26 cellular contexts compared by ENCODE assay signal in the genomic region with DNA sequence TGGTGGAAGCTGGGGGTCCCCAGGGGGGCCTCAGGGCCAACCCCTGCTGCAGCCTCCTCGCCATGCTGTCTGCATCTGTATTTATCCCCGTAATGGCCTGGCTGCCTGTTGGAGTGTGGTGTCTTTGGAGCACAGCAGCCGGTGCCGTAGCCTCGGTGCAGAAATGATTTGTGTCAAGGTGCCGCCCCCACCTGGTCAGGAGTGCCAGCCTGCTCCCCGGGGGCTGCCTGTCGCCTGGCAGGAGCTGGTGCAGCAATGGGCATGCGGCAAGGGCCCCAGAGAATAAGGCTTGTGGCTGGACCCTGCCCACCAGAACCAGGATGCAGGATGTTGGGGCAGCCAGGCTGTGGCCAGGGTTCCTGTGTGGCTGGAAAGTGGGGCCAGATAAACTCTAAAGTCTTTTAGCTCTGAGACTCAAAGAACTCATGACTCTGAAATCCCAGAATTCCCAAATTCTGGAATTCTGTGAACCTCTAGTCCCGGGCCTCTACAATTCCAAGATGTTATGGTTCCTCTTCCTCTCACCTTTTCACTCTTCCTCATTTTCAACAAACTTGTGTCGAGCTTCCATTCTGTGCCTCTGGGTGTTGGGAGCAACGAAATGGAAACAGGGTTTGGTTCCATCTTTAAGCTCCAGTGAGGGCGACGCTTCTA. TPM values are rescaled to one million over a fixed set of nuclear protein-coding genes. Genes with fewer than 3 reads are reported as not detected.
A peak's percentile ranks its signal among the peaks of the same experiment; 100 is the strongest.
DNase-seq lines count a peak whose midpoint lies in the region; ATAC-seq and TF ChIP-seq lines count a peak whose summit lies in the region.
"Had no signal": no experiment of that assay in that cellular context is flagged by ENCODE, and none has a peak within 500 bp of the region (broad histone marks: within the 10 kb centered on the region; RNA-seq: fewer than 3 reads in every experiment).

No MANE protein-coding gene starts in this region.

- peaks cover 37% of the 10 kb centered on the region for H3K4me1 Mint-ChIP-seq in WTC11
- peaks cover 34% of the 10 kb centered on the region for H3K4me1 Mint-ChIP-seq in neural progenitor cell

- H3K9me3 ChIP-seq in DOHH2 (ENCODE audit: control insufficient read depth, insufficient read depth, low read length) (no peaks in the 10 kb centered on the region), HCT116 (ENCODE audit: control insufficient read depth in 1 of 2, insufficient read depth in 1 of 2, low read depth in 1 of 2, low read length in 2 of 2) (no peaks in the 10 kb centered on the region), neural progenitor cell (ENCODE audit: low read depth) (no peaks in the 10 kb centered on the region)
- H3K9me3 ChIP-seq: body of pancreas, gastrocnemius medialis, Peyer's patch, thoracic aorta, uterus had no signal

- CTCF ChIA-PET in HCT116 (lab: Charles Lee) (interaction anchor here (0.6 kb wide), 1 partner anchor 130 kb away, joined by 3 read pairs; no protein-coding TSS in a partner anchor), WTC11 (lab: Charles Lee) (interaction anchor here (0.7 to 1.7 kb wide), 9 partner anchors 11 to 134 kb away, joined by 3 to 12 read pairs (median 4); a partner anchor contains a TSS)

- no peaks in the 10 kb centered on the region for H3K36me3 ChIP-seq in DOHH2 (ENCODE audit: control insufficient read depth, low read length)
- H3K36me3 ChIP-seq in HCT116 (ENCODE audit: control insufficient read depth in 1 of 2, insufficient read depth in 2 of 2, low read length in 2 of 2), result no peaks in the 10 kb centered on the region
- H3K36me3 ChIP-seq in neural progenitor cell, result no peaks in the 10 kb centered on the region
- H3K36me3 ChIP-seq: gastrocnemius medialis, Peyer's patch, thoracic aorta, uterus had no signal

- TF ChIP-seq CTCF in DOHH2 (IDR thresholded peaks at IDR 0.05; ENCODE audit: low read depth, low read length, poor library complexity, severe bottlenecking), result peak; percentile 23
- TF ChIP-seq CTCF in HCT116 (IDR thresholded peaks at IDR 0.05 in 2 of 3, conservative IDR thresholded peaks at IDR 0.05 in 1 of 3; ENCODE audit: borderline replicate concordance in 1 of 3, insufficient read depth in 1 of 3, low read depth in 2 of 3, low read length in 2 of 3), result no peak
- TF ChIP-seq CTCF in WTC11 (IDR thresholded peaks at IDR 0.05), result no peak
- no peak for TF ChIP-seq CTCF in neural progenitor cell (IDR thresholded peaks at IDR 0.05)

- RAD21 ChIA-PET in HCT116 (lab: Charles Lee; ENCODE audit: low non-redundant PET in 1 of 2, low total read pairs in 2 of 2, uncharacterized antibody in 2 of 2, unreplicated experiment in 2 of 2), result no interaction called here

- H3K9me3 Mint-ChIP-seq in WTC11 (no peaks in the 10 kb centered on the region), neural progenitor cell (no peaks in the 10 kb centered on the region)
- H3K9me3 Mint-ChIP-seq: CD4-positive, alpha-beta memory T cell; stimulated activated effector memory CD8-positive, alpha-beta T cell treated with anti-CD3 and anti-CD28 coated beads, Interleukin-12 subunit alpha, Interleukin-12 subunit beta, amount 100 ng/mL, for 72 hours had no signal

- H3K27ac ChIP-seq in DOHH2 (ENCODE audit: low read depth, low read length) (no peak overlapping the region), HCT116 (ENCODE audit: low read depth, low read length) (no peak overlapping the region), neural progenitor cell (no peak overlapping the region)
- H3K27ac ChIP-seq: body of pancreas, gastrocnemius medialis, Peyer's patch, thoracic aorta, uterus had no signal

- ATAC-seq in HCT116 (peak; percentile 49), WTC11 (peak; percentile 69), GM18873 (IDR thresholded peaks at IDR 0.05; ENCODE audit: low FRiP score, unreplicated experiment) (no peak)
- ATAC-seq: body of pancreas, gastrocnemius medialis, left colon, sciatic nerve had no signal

- H3K36me3 Mint-ChIP-seq in WTC11, result no peaks in the 10 kb centered on the region
- H3K36me3 Mint-ChIP-seq in neural progenitor cell, result peaks cover 2% of the 10 kb centered on the region
- H3K36me3 Mint-ChIP-seq: CD4-positive, alpha-beta memory T cell; stimulated activated effector memory CD8-positive, alpha-beta T cell treated with anti-CD3 and anti-CD28 coated beads, Interleukin-12 subunit alpha, Interleukin-12 subunit beta, amount 100 ng/mL, for 72 hours had no signal

- intact Hi-C loops in HCT116 (cut with micrococcal nuclease), result no loop called here

- H3K27ac Mint-ChIP-seq in WTC11 (peak overlapping the region; percentile 75; the same call in 1 of the 2 replicates), neural progenitor cell (peak overlapping the region; percentile 3)
- H3K27ac Mint-ChIP-seq: progenitor cell of endocrine pancreas; stimulated activated effector memory CD8-positive, alpha-beta T cell treated with anti-CD3 and anti-CD28 coated beads, Interleukin-12 subunit alpha, Interleukin-12 subunit beta, amount 100 ng/mL, for 72 hours had no signal

- H3K4me3 ChIP-seq in DOHH2 (ENCODE audit: low read length) (no peak overlapping the region), HCT116 (replicated peaks in 1 of 2; ENCODE audit: low read depth in 1 of 2, low read length in 2 of 2) (no peak overlapping the region), neural progenitor cell (no peak overlapping the region)
- H3K4me3 ChIP-seq: body of pancreas, gastrocnemius medialis, Peyer's patch, thoracic aorta, uterus had no signal

- H3K4me3 Mint-ChIP-seq in WTC11 (no peak overlapping the region), neural progenitor cell (no peak overlapping the region)
- H3K4me3 Mint-ChIP-seq: CD4-positive, alpha-beta memory T cell; stimulated activated effector memory CD8-positive, alpha-beta T cell treated with anti-CD3 and anti-CD28 coated beads, Interleukin-12 subunit alpha, Interleukin-12 subunit beta, amount 100 ng/mL, for 72 hours had no signal

- H3F3A ChIP-seq in DOHH2 (ENCODE audit: control insufficient read depth, insufficient read depth) (no peaks in the 10 kb centered on the region), neural progenitor cell (ENCODE audit: low read depth) (no peaks in the 10 kb centered on the region)

- POLR2A ChIA-PET in HCT116 (lab: Charles Lee) (no interaction called here), WTC11 (lab: Charles Lee) (no interaction called here)

- H2AFZ ChIP-seq in HCT116 (ENCODE audit: low read depth, low read length, poor library complexity, severe bottlenecking) (no peak overlapping the region), neural progenitor cell (replicated peaks) (no peak overlapping the region)

- no peak for TF ChIP-seq POLR2A in HCT116 (IDR thresholded peaks at IDR 0.05; ENCODE audit: borderline replicate concordance, extremely low read depth, insufficient read depth, insufficient read length)

- DNase-seq in HCT116 (ENCODE audit: low read depth, low spot score) (no peak), WTC11 (ENCODE audit: low spot score) (peak; percentile 41), neural progenitor cell (ENCODE audit: low spot score) (no peak), T-helper 1 cell (no peak), 8988T (no peak)
- DNase-seq: activated naive CD4-positive, alpha-beta T cell treated with Interleukin-2 at 50 U/mL for 16 hours; CD4-positive, alpha-beta memory T cell; dermis blood vessel endothelial cell; gastrocnemius medialis; KBM-7; left colon; NCI-H146; NCI-H2171 treated with DMSO at 0.1 percent for 48 hours; NCI-H524; Peyer's patch; stimulated activated CD4-positive, alpha-beta T cell treated with anti-CD3 and anti-CD28 coated beads, Interleukin-4, amount 100 ng/mL, for 24 hours; SW 1271; T1000; uterus had no signal

- H3K4me1 ChIP-seq in DOHH2 (ENCODE audit: control insufficient read depth, low read length) (peaks cover 6% of the 10 kb centered on the region), HCT116 (ENCODE audit: control insufficient read depth in 1 of 2, insufficient read depth in 2 of 2, low read length in 2 of 2) (peaks cover 17 to 35% of the 10 kb centered on the region in 2 experiments), neural progenitor cell (peaks cover 10% of the 10 kb centered on the region)

- H4K20me1 ChIP-seq in DOHH2 (ENCODE audit: control insufficient read depth, insufficient read depth, low read depth, low read length) (no peaks in the 10 kb centered on the region), HCT116 (ENCODE audit: insufficient read depth) (no peaks in the 10 kb centered on the region), neural progenitor cell (ENCODE audit: low read depth) (no peaks in the 10 kb centered on the region)

- no TSS peak for BruUV-seq in HCT116 (replicated peaks; lab: Mats Ljungman, UMichigan)

- H3K9me2 ChIP-seq in DOHH2 (replicated peaks; ENCODE audit: control insufficient read depth, low read length), result no peaks in the 10 kb centered on the region
- H3K9me2 ChIP-seq in HCT116 (ENCODE audit: insufficient read depth), result no peaks in the 10 kb centered on the region

- H3K27me3 Mint-ChIP-seq in WTC11 (ENCODE audit: low read depth) (peaks cover 13% of the 10 kb centered on the region), neural progenitor cell (ENCODE audit: insufficient read depth, low read depth) (peaks cover 8% of the 10 kb centered on the region)

- no peak overlapping the region for H3K9ac ChIP-seq in HCT116 (ENCODE audit: low read length)
- no peak overlapping the region for H3K9ac ChIP-seq in neural progenitor cell

- H3K27me3 ChIP-seq in DOHH2 (ENCODE audit: control insufficient read depth, low read length), result no peaks in the 10 kb centered on the region
- H3K27me3 ChIP-seq in HCT116 (ENCODE audit: insufficient read depth, low read length), result no peaks in the 10 kb centered on the region
- H3K27me3 ChIP-seq in neural progenitor cell, result peaks cover 12% of the 10 kb centered on the region
- H3K27me3 ChIP-seq: body of pancreas, gastrocnemius medialis, Peyer's patch, uterus had no signal

- H3K79me2 ChIP-seq in DOHH2 (ENCODE audit: control insufficient read depth, low read length) (no peaks in the 10 kb centered on the region), HCT116 (ENCODE audit: insufficient read depth, low read length) (peaks cover 21% of the 10 kb centered on the region; the same call in 1 of the 2 replicates), neural progenitor cell (ENCODE audit: low read depth) (no peaks in the 10 kb centered on the region)

- H3K4me2 ChIP-seq in DOHH2 (ENCODE audit: low read length) (no peak overlapping the region), HCT116 (ENCODE audit: low read length) (no peak overlapping the region), neural progenitor cell (no peak overlapping the region)

- no peak for TF ChIP-seq RAD21 in HCT116 (IDR thresholded peaks at IDR 0.05; ENCODE audit: low read depth)

TF ChIP-seq in HCT116, 20 proteins besides CTCF, POLR2A, EP300 and RAD21 (continues in another document):
- TF ChIP-seq POLR2AphosphoS5 (IDR thresholded peaks at IDR 0.05; ENCODE audit: low read depth, low read length), result no peak
- TF ChIP-seq FOSL1 (IDR thresholded peaks at IDR 0.05; ENCODE audit: low read depth), result no peak
- no peak for TF ChIP-seq ZNF274 (IDR thresholded peaks at IDR 0.05; ENCODE audit: low read depth, low read length)

TF ChIP-seq in WTC11, 78 proteins besides CTCF, POLR2A, EP300 and RAD21 (continues in another document):
- no peak for TF ChIP-seq ZNF396 (CRISPR knock-in tag; IDR thresholded peaks at IDR 0.05; ENCODE audit: borderline replicate concordance)
- TF ChIP-seq ESRRA (CRISPR knock-in tag; IDR thresholded peaks at IDR 0.05; ENCODE audit: borderline replicate concordance), result no peak

RNA-seq across cellular contexts. Expression of a gene that starts 5.9 kb away (rescaled TPM):
- total RNA-seq in HCT116 (2021; ENCODE audit: unreplicated experiment) (31.2 TPM), WTC11 (2021) (14.0 to 17.9 TPM (median 16.7 TPM) in 3 replicates), neural progenitor cell (ENCODE audit: low replicate concordance) (19.8 and 26.9 TPM in 2 replicates)
- 58.1 and 61.0 TPM in 2 replicates for polyA plus RNA-seq in HCT116 (2012)
